Comparison of ENCODE assay signal across 10 cellular contexts in genomic region chr1:222880586-222880985, GRCh38.
DNase-seq lines count a peak whose midpoint lies in the region; ATAC-seq and TF ChIP-seq lines count a peak whose summit lies in the region.
"Had no signal": no experiment of that assay in that cellular context is flagged by ENCODE, and none has a peak within 500 bp of the region (broad histone marks: within the 10 kb centered on the region; RNA-seq: fewer than 3 reads in every experiment).

No MANE protein-coding gene starts in this region.

- no peak overlapping the region for H3K4me3 ChIP-seq in fibroblast of pulmonary artery (replicated peaks; ENCODE audit: low read depth, low read length)
- H3K4me3 ChIP-seq in effector memory CD4-positive, alpha-beta T cell (ENCODE audit: insufficient read depth, low read depth, low read length, poor library complexity, severe bottlenecking), result no peak overlapping the region

- intact Hi-C loops in activated CD4-positive, alpha-beta memory T cell treated with anti-CD3 and anti-CD28 coated beads for 36 hours (cut with micrococcal nuclease), result loop anchor here (1.0 kb wide), 2 partner anchors 16 to 310 kb away; no protein-coding TSS in a partner anchor

- no peaks in the 10 kb centered on the region for H3K27me3 Mint-ChIP-seq in activated CD4-positive, alpha-beta memory T cell treated with anti-CD3 and anti-CD28 coated beads for 36 hours
- H3K27me3 Mint-ChIP-seq in activated CD4-positive, alpha-beta memory T cell treated with anti-CD3 and anti-CD28 coated beads, Interleukin-2, amount 10 ng/mL, durations not matched to agents 7 days and 5 days, result no peaks in the 10 kb centered on the region
- no peaks in the 10 kb centered on the region for H3K27me3 Mint-ChIP-seq in stimulated activated naive B cell treated with anti-CD40 and anti-IgM and Interleukin-4, amounts not matched to agents 10 μg/mL and 1 μg/mL and 100 μg/mL, for 72 hours
- H3K27me3 Mint-ChIP-seq in type B pancreatic cell, result no peaks in the 10 kb centered on the region

- DNase-seq in activated CD4-positive, alpha-beta memory T cell treated with anti-CD3 and anti-CD28 coated beads for 36 hours, result peak; percentile 38
- DNase-seq in activated CD4-positive, alpha-beta memory T cell treated with anti-CD3 and anti-CD28 coated beads, Interleukin-2, amount 10 ng/mL, durations not matched to agents 7 days and 5 days, result no peak
- DNase-seq in activated CD4-positive, alpha-beta T cell treated with anti-CD3 and anti-CD28 coated beads, Interleukin-2, amount 50 U/mL, for 48 hours, result peak; percentile 15 to 37
- DNase-seq in fibroblast of pulmonary artery (ENCODE audit: low read depth) (peak; percentile 65), type B pancreatic cell (ENCODE audit: extremely low spot score, unreplicated experiment) (no peak)
- DNase-seq in stimulated activated naive B cell treated with anti-CD40 and anti-IgM and Interleukin-4, amounts not matched to agents 10 μg/mL and 1 μg/mL and 100 μg/mL, for 72 hours, result no peak
- DNase-seq in NK-92 treated with Interleukin-12 subunit alpha and Interleukin-12 subunit beta, amount 100 ng/mL, for 24 hours (lab: John Stamatoyannopoulos, UW), result no peak
- DNase-seq in effector memory CD4-positive, alpha-beta T cell, result no peak
- DNase-seq: MM.1S had no signal

- no peaks in the 10 kb centered on the region for H3K36me3 ChIP-seq in effector memory CD4-positive, alpha-beta T cell (ENCODE audit: control insufficient read depth, insufficient read depth, low read length)

- peak; percentile 54 to 71 for ATAC-seq in stimulated activated naive B cell treated with anti-CD40 and anti-IgM and Interleukin-4, amounts not matched to agents 10 μg/mL and 1 μg/mL and 100 μg/mL, for 72 hours (replicated peaks)
- ATAC-seq: WTC11 had no signal

- CTCF ChIA-PET in activated CD4-positive, alpha-beta memory T cell treated with anti-CD3 and anti-CD28 coated beads for 36 hours (lab: Charles Lee), result no interaction called here
- CTCF ChIA-PET in activated CD4-positive, alpha-beta memory T cell treated with anti-CD3 and anti-CD28 coated beads, Interleukin-2, amount 10 ng/mL, durations not matched to agents 7 days and 5 days (lab: Charles Lee), result no interaction called here

- no peaks in the 10 kb centered on the region for H3K9me3 Mint-ChIP-seq in activated CD4-positive, alpha-beta memory T cell treated with anti-CD3 and anti-CD28 coated beads for 36 hours
- peaks cover 3% of the 10 kb centered on the region for H3K9me3 Mint-ChIP-seq in activated CD4-positive, alpha-beta memory T cell treated with anti-CD3 and anti-CD28 coated beads, Interleukin-2, amount 10 ng/mL, durations not matched to agents 7 days and 5 days
- H3K9me3 Mint-ChIP-seq in stimulated activated naive B cell treated with anti-CD40 and anti-IgM and Interleukin-4, amounts not matched to agents 10 μg/mL and 1 μg/mL and 100 μg/mL, for 72 hours, result peaks cover 2 to 5% of the 10 kb centered on the region in 2 donors
- H3K9me3 Mint-ChIP-seq in type B pancreatic cell, result no peaks in the 10 kb centered on the region

- H3K27ac ChIP-seq in effector memory CD4-positive, alpha-beta T cell (ENCODE audit: insufficient read depth, low read length, poor library complexity, severe bottlenecking), result no peak overlapping the region

- peaks cover 2% of the 10 kb centered on the region for H3K4me1 ChIP-seq in effector memory CD4-positive, alpha-beta T cell (ENCODE audit: control insufficient read depth, insufficient read depth, low read length, poor library complexity, severe bottlenecking)

- no peak overlapping the region for H3K27ac Mint-ChIP-seq in activated CD4-positive, alpha-beta memory T cell treated with anti-CD3 and anti-CD28 coated beads for 36 hours
- H3K27ac Mint-ChIP-seq in activated CD4-positive, alpha-beta memory T cell treated with anti-CD3 and anti-CD28 coated beads, Interleukin-2, amount 10 ng/mL, durations not matched to agents 7 days and 5 days, result no peak overlapping the region
- no peak overlapping the region for H3K27ac Mint-ChIP-seq in stimulated activated naive B cell treated with anti-CD40 and anti-IgM and Interleukin-4, amounts not matched to agents 10 μg/mL and 1 μg/mL and 100 μg/mL, for 72 hours
- no peak overlapping the region for H3K27ac Mint-ChIP-seq in type B pancreatic cell
- H3K27ac Mint-ChIP-seq: WTC11 had no signal

- no peak overlapping the region for H3K4me3 Mint-ChIP-seq in activated CD4-positive, alpha-beta memory T cell treated with anti-CD3 and anti-CD28 coated beads for 36 hours
- no peak overlapping the region for H3K4me3 Mint-ChIP-seq in activated CD4-positive, alpha-beta memory T cell treated with anti-CD3 and anti-CD28 coated beads, Interleukin-2, amount 10 ng/mL, durations not matched to agents 7 days and 5 days
- H3K4me3 Mint-ChIP-seq in stimulated activated naive B cell treated with anti-CD40 and anti-IgM and Interleukin-4, amounts not matched to agents 10 μg/mL and 1 μg/mL and 100 μg/mL, for 72 hours, result no peak overlapping the region
- no peak overlapping the region for H3K4me3 Mint-ChIP-seq in type B pancreatic cell
- H3K4me3 Mint-ChIP-seq: WTC11 had no signal

- peaks cover 11% of the 10 kb centered on the region for H3K4me1 Mint-ChIP-seq in activated CD4-positive, alpha-beta memory T cell treated with anti-CD3 and anti-CD28 coated beads for 36 hours (ENCODE audit: low read depth)
- peaks cover 3% of the 10 kb centered on the region for H3K4me1 Mint-ChIP-seq in activated CD4-positive, alpha-beta memory T cell treated with anti-CD3 and anti-CD28 coated beads, Interleukin-2, amount 10 ng/mL, durations not matched to agents 7 days and 5 days
- peaks cover 10 to 11% of the 10 kb centered on the region in 2 donors for H3K4me1 Mint-ChIP-seq in stimulated activated naive B cell treated with anti-CD40 and anti-IgM and Interleukin-4, amounts not matched to agents 10 μg/mL and 1 μg/mL and 100 μg/mL, for 72 hours
- H3K4me1 Mint-ChIP-seq in type B pancreatic cell (ENCODE audit: unreplicated experiment), result peaks cover 4% of the 10 kb centered on the region

- TF ChIP-seq CTCF in fibroblast of pulmonary artery (IDR thresholded peaks at IDR 0.05; ENCODE audit: low read length, missing control alignments) (no peak), type B pancreatic cell (conservative IDR thresholded peaks at IDR 0.05) (no peak)

- POLR2A ChIA-PET in activated CD4-positive, alpha-beta memory T cell treated with anti-CD3 and anti-CD28 coated beads for 36 hours (lab: Charles Lee), result no interaction called here
- POLR2A ChIA-PET in activated CD4-positive, alpha-beta memory T cell treated with anti-CD3 and anti-CD28 coated beads, Interleukin-2, amount 10 ng/mL, durations not matched to agents 7 days and 5 days (lab: Charles Lee), result no interaction called here

- peaks cover 2% of the 10 kb centered on the region for H3K36me3 Mint-ChIP-seq in activated CD4-positive, alpha-beta memory T cell treated with anti-CD3 and anti-CD28 coated beads for 36 hours
- H3K36me3 Mint-ChIP-seq in activated CD4-positive, alpha-beta memory T cell treated with anti-CD3 and anti-CD28 coated beads, Interleukin-2, amount 10 ng/mL, durations not matched to agents 7 days and 5 days (ENCODE audit: low read depth), result no peaks in the 10 kb centered on the region
- H3K36me3 Mint-ChIP-seq in stimulated activated naive B cell treated with anti-CD40 and anti-IgM and Interleukin-4, amounts not matched to agents 10 μg/mL and 1 μg/mL and 100 μg/mL, for 72 hours, result peaks cover 8 to 14% of the 10 kb centered on the region in 2 donors
- peaks cover 8% of the 10 kb centered on the region for H3K36me3 Mint-ChIP-seq in type B pancreatic cell
- H3K36me3 Mint-ChIP-seq: WTC11 had no signal

- H3K9me3 ChIP-seq in effector memory CD4-positive, alpha-beta T cell (ENCODE audit: control insufficient read depth, low read length), result no peaks in the 10 kb centered on the region

- no peaks in the 10 kb centered on the region for H3K27me3 ChIP-seq in effector memory CD4-positive, alpha-beta T cell (replicated peaks; ENCODE audit: control insufficient read depth, insufficient read depth, low read length, poor library complexity, severe bottlenecking)

Comparison
In these comparisons a context has a peak if more than half of its experiments do, and no peak if none do; other contexts are left out.
1. DNase-seq: peak in activated CD4-positive, alpha-beta memory T cell treated with anti-CD3 and anti-CD28 coated beads for 36 hours (single experiment), activated CD4-positive, alpha-beta T cell treated with anti-CD3 and anti-CD28 coated beads, Interleukin-2, amount 50 U/mL, for 48 hours (2 of 2) and fibroblast of pulmonary artery (single experiment); none in activated CD4-positive, alpha-beta memory T cell treated with anti-CD3 and anti-CD28 coated beads, Interleukin-2, amount 10 ng/mL, durations not matched to agents 7 days and 5 days (single experiment), stimulated activated naive B cell treated with anti-CD40 and anti-IgM and Interleukin-4, amounts not matched to agents 10 μg/mL and 1 μg/mL and 100 μg/mL, for 72 hours (single experiment), NK-92 treated with Interleukin-12 subunit alpha and Interleukin-12 subunit beta, amount 100 ng/mL, for 24 hours (single experiment), effector memory CD4-positive, alpha-beta T cell (0 of 3) and type B pancreatic cell (single experiment).